1 cellular context compared by ENCODE assay signal in genomic region chr20:51801220-51801991, GRCh38.
TF ChIP-seq lines count a peak whose summit lies in the region.

No MANE protein-coding gene starts in this region.

TF ChIP-seq in SK-N-SH treated with all-trans-retinoic acid at 6 μM for 48 hours, 23 proteins besides CTCF, POLR2A, EP300 and RAD21 (continued from another document):
- TF ChIP-seq PATZ1 (CRISPR knock-in tag; IDR thresholded peaks at IDR 0.05; ENCODE audit: borderline replicate concordance), result no peak
- TF ChIP-seq ZFP30 (CRISPR knock-in tag; IDR thresholded peaks at IDR 0.05), result no peak
